ENCODE assay signal across 8 cellular contexts in the genomic region with DNA sequence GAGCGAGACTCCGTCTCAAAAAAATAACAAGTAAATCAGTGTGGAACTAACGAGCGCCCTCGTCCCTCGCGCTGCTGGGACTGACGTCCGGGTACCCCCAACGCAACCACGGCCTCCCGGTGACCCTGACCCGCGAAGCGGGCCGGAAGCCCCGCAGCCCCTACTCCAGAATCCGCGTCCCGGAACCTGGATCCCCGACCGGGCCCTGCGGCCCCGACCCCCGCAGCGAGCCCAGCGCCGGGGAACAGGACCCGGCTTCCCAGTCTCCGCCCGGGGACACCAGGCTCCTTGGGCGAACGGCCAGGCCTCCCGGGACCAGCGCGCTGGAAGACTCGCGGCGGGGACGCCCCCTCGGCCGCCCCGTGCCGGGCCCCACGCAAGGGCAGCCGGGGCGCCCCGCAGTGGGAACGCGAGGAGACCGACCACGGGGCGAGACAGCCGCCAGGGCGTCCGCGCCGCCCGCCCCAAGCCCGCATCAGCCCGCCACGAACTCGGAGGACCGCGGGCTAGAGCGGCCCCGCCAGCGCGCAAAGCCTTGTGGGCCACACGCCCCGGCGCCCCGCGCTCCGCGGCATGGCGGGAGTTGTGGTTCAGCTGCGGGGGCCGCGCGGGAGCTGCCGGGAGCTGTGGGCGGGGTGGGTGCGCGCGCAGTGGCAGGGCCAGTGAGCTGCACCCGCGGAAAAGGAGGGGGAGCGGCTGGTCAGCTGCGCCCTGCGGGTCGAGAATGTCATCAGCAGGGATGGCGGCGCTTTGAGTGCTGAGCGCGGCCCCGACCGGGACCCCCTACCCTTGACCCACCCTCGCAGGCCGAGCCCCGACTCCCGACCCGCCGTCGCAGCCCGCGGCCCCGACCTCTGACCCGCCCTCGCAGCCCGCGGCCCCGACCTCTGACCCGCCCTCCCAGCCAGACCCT. TPM values are rescaled to one million over a fixed set of nuclear protein-coding genes. Genes with fewer than 3 reads are reported as not detected.
DNase-seq lines count a peak whose midpoint lies in the region; TF ChIP-seq lines count a peak whose summit lies in the region.

No MANE protein-coding gene starts in this region.

- H3K9ac ChIP-seq in neural progenitor cell: peak overlapping the region; percentile 62

- TF ChIP-seq EP300 in stomach (IDR thresholded peaks at IDR 0.05): no peak

- peak overlapping the region; percentile 83 for H3K4me2 ChIP-seq in neural progenitor cell

- DNase-seq in DMS79 treated with DMSO at 0.1 percent for 48 hours (lab: John Stamatoyannopoulos, UW) (peak; percentile 82), H4 (ENCODE audit: low spot score) (peak; percentile 84), M059J (ENCODE audit: low read depth) (peak; percentile 92), fibroblast of villous mesenchyme (ENCODE audit: low read depth) (peak; percentile 95), neural progenitor cell (ENCODE audit: low spot score) (peak; percentile 97), stomach (peak; percentile 96)
- peak; percentile 98 for DNase-seq in activated effector memory CD4-positive, alpha-beta T cell treated with anti-CD3 and anti-CD28 coated beads, Interleukin-2, amount 50 U/mL, for 16 hours

- peaks cover 5% of the 10 kb centered on the region for H3K36me3 Mint-ChIP-seq in neural progenitor cell

- H3K9me3 Mint-ChIP-seq in neural progenitor cell: peaks cover 3% of the 10 kb centered on the region

- peak overlapping the region; percentile 71 for H3K27ac ChIP-seq in neural progenitor cell
- peak overlapping the region; percentile 90 to 98 (median 95) for H3K27ac ChIP-seq in stomach

- TF ChIP-seq POLR2A in Raji (IDR thresholded peaks at IDR 0.05; ENCODE audit: insufficient read depth, low read depth, low read length) (peak; percentile 77), stomach (IDR thresholded peaks at IDR 0.05) (peak in 1 of 4 donors; percentile 49)

- 0 to 1% (median 1%) methylated on average over 52 to 114 of the region's 114 CpGs for WGBS in stomach, 5 donors

- peaks cover 38% of the 10 kb centered on the region for H3K4me1 Mint-ChIP-seq in neural progenitor cell

- H3K36me3 ChIP-seq in neural progenitor cell (no peaks in the 10 kb centered on the region), stomach (no peaks in the 10 kb centered on the region)

- H2AFZ ChIP-seq in neural progenitor cell (replicated peaks): peak overlapping the region; percentile 85

- intact Hi-C loops in stomach (cut with DNase I; ENCODE audit: low total_unique reads): no loop called here

- H3K4me1 ChIP-seq in neural progenitor cell: peaks cover 15% of the 10 kb centered on the region
- peaks cover 12 to 19% (median 16%) of the 10 kb centered on the region in 4 donors for H3K4me1 ChIP-seq in stomach

- no peak for TF ChIP-seq CTCF in fibroblast of villous mesenchyme (IDR thresholded peaks at IDR 0.05; ENCODE audit: insufficient read depth, low read depth, low read length)
- peak; percentile 3 for TF ChIP-seq CTCF in neural progenitor cell (IDR thresholded peaks at IDR 0.05)
- no peak for TF ChIP-seq CTCF in stomach (IDR thresholded peaks at IDR 0.05)

- H4K20me1 ChIP-seq in neural progenitor cell (ENCODE audit: low read depth): no peaks in the 10 kb centered on the region

- H3K9me3 ChIP-seq in neural progenitor cell (ENCODE audit: low read depth): no peaks in the 10 kb centered on the region
- no peaks in the 10 kb centered on the region for H3K9me3 ChIP-seq in stomach

- H3K27me3 ChIP-seq in neural progenitor cell (peaks cover 12% of the 10 kb centered on the region), stomach (peaks cover 8 to 32% (median 14%) of the 10 kb centered on the region in 3 donors)

- no peak overlapping the region for H3K27ac Mint-ChIP-seq in neural progenitor cell

- H3K27me3 Mint-ChIP-seq in neural progenitor cell (ENCODE audit: insufficient read depth, low read depth): peaks cover 9% of the 10 kb centered on the region

- H3K4me3 ChIP-seq in fibroblast of villous mesenchyme (ENCODE audit: low read depth, low read length) (peak overlapping the region; percentile 86), neural progenitor cell (peak overlapping the region; percentile 90), stomach (peak overlapping the region; percentile 89 to 99 (median 90))

- H3K4me3 Mint-ChIP-seq in neural progenitor cell: peak overlapping the region; percentile 89

- no peaks in the 10 kb centered on the region for H3K79me2 ChIP-seq in neural progenitor cell (ENCODE audit: low read depth)

- peaks cover 52% of the 10 kb centered on the region for H3F3A ChIP-seq in neural progenitor cell (ENCODE audit: low read depth)

RNA-seq across cellular contexts. Expression of gene MADCAM1, which starts 7.5 kb away (rescaled TPM):
- not detected in 2 replicates for total RNA-seq in H4 (2014; rRNA removed; shearing (Covaris generic))
- not detected in 2 replicates for total RNA-seq in M059J (2014; rRNA removed; shearing (Covaris generic))
- total RNA-seq in fibroblast of villous mesenchyme (under 0.01 TPM in 2 replicates), neural progenitor cell (ENCODE audit: low replicate concordance) (0.09 TPM in 1 of 2 replicates, not detected in the other), stomach (10 to 100 TPM in 1 of 5 donors, 1 to 10 TPM in 2, under 1 TPM in 1, not detected in 1; 0.45 to 11.9 (median 2.1) TPM)
- polyA plus RNA-seq in stomach: 1 to 10 TPM; 1.5 to 2.9 (median 2.3) TPM

RNA-seq across cellular contexts. Expression of gene TPGS1, which starts 18.5 kb away (rescaled TPM):
- 28.3 and 45.8 TPM in 2 replicates for total RNA-seq in H4 (2014; rRNA removed; shearing (Covaris generic))
- 43.6 and 43.9 TPM in 2 replicates for total RNA-seq in M059J (2014; rRNA removed; shearing (Covaris generic))
- total RNA-seq in fibroblast of villous mesenchyme (16.8 and 29.3 TPM in 2 replicates), neural progenitor cell (ENCODE audit: low replicate concordance) (9.4 and 31.1 TPM in 2 replicates), stomach (10 to 100 TPM in 3 of 5 donors, 1 to 10 TPM in 2; 1.2 to 65.5 (median 15.2) TPM)
- polyA plus RNA-seq in stomach: 10 to 100 TPM; 26.3 to 33.8 (median 26.4) TPM

RNA-seq across cellular contexts. Expression of gene SHC2, which starts 27.9 kb away (rescaled TPM):
- total RNA-seq in H4 (2014; rRNA removed; shearing (Covaris generic)): 1.4 and 2.0 TPM in 2 replicates
- 0.05 TPM in 1 of 2 replicates, not detected in the other for total RNA-seq in M059J (2014; rRNA removed; shearing (Covaris generic))
- total RNA-seq in fibroblast of villous mesenchyme (0.32 and 0.43 TPM in 2 replicates), neural progenitor cell (ENCODE audit: low replicate concordance) (3.2 and 15.9 TPM in 2 replicates), stomach (100 to 1,000 TPM in 2 of 5 donors, 10 to 100 TPM in 3; 13.8 to 169 (median 34.8) TPM)
- polyA plus RNA-seq in stomach: 10 to 100 TPM; 27.6 to 40.7 (median 38.4) TPM

RNA-seq across cellular contexts. Expression of gene CDC34, which starts 42.8 kb away (rescaled TPM):
- total RNA-seq in H4 (2014; rRNA removed; shearing (Covaris generic)): 33.2 and 35.7 TPM in 2 replicates
- 50.6 and 57.4 TPM in 2 replicates for total RNA-seq in M059J (2014; rRNA removed; shearing (Covaris generic))
- total RNA-seq in fibroblast of villous mesenchyme: 52.2 and 53.1 TPM in 2 replicates
- 42.5 and 92.6 TPM in 2 replicates for total RNA-seq in neural progenitor cell (ENCODE audit: low replicate concordance)
- total RNA-seq in stomach: 100 to 1,000 TPM in 2 of 5 donors, 10 to 100 TPM in 3; 26.1 to 503 (median 72.9) TPM
- 10 to 100 TPM; 62.9 to 82.1 (median 80.5) TPM for polyA plus RNA-seq in stomach

RNA-seq across cellular contexts. Expression of gene GZMM, which starts 55.1 kb away (rescaled TPM):
- not detected in 2 replicates for total RNA-seq in H4 (2014; rRNA removed; shearing (Covaris generic))
- 0.84 and 1.6 TPM in 2 replicates for total RNA-seq in M059J (2014; rRNA removed; shearing (Covaris generic))
- total RNA-seq in fibroblast of villous mesenchyme (0.32 and 0.43 TPM in 2 replicates), neural progenitor cell (ENCODE audit: low replicate concordance) (not detected in 2 replicates), stomach (1 to 10 TPM in 1 of 5 donors, under 1 TPM in 1, not detected in 3; 0.55 to 5.4 TPM)
- 1 to 10 TPM in 1 of 3 donors, under 1 TPM in 2; 0.37 to 6.6 (median 0.93) TPM for polyA plus RNA-seq in stomach

Comparison
In these comparisons a context has a peak if more than half of its experiments do, and no peak if none do; other contexts are left out.
1. Peak in every context shown above with its lines: DNase-seq, H3K4me3 ChIP-seq and H3K27ac ChIP-seq.